ENCODE assay signal across 8 cellular contexts in genomic region chr11:34356576-34356917, GRCh38. TPM values are rescaled to one million over a fixed set of nuclear protein-coding genes. Genes with fewer than 3 reads are reported as not detected.
DNase-seq lines count a peak whose midpoint lies in the region; ATAC-seq and TF ChIP-seq lines count a peak whose summit lies in the region.

No MANE protein-coding gene starts in this region.

- no TSS peak for BruUV-seq in Panc1 (replicated peaks; lab: Mats Ljungman, UMichigan)

- H3K9ac ChIP-seq in mucosa of stomach (ENCODE audit: low read length), result peak overlapping the region; percentile 37

- in situ Hi-C loops in Panc1 (cut with HindIII; ENCODE audit: low pct_unique_long_range_greater_than_20kb, low sequenced_read_pairs), result no loop called here

- DNase-seq in GM06990 (ENCODE audit: extremely low read depth, insufficient read length), result no peak
- DNase-seq in Panc1 (ENCODE audit: low read depth, low spot score), result no peak
- peak in 5 of 10 donors; percentile 23 to 60 (median 38) for DNase-seq in dorsolateral prefrontal cortex
- DNase-seq in left lobe of liver (ENCODE audit: low spot score), result no peak
- DNase-seq in NCI-H2107 (lab: John Stamatoyannopoulos, UW), result no peak
- DNase-seq in SW480 (ENCODE audit: low spot score), result no peak

- POLR2A ChIA-PET in Panc1 (lab: Charles Lee), result interaction anchor here (0.6 kb wide), 1 partner anchor 53 kb away, joined by 8 read pairs; no protein-coding TSS in a partner anchor

- H3K27me3 ChIP-seq in GM06990 (replicated peaks; ENCODE audit: control insufficient read depth, insufficient read depth, low read length) (no peaks in the 10 kb centered on the region), Panc1 (ENCODE audit: control insufficient read depth, insufficient read depth, low read length) (no peaks in the 10 kb centered on the region), dorsolateral prefrontal cortex (peaks cover 0 to 4% (median 0%) of the 10 kb centered on the region in 45 donors), mucosa of stomach (ENCODE audit: control insufficient read depth, insufficient read depth, low read length) (peaks cover 23% of the 10 kb centered on the region)

- H3K9me3 ChIP-seq in Panc1 (ENCODE audit: control insufficient read depth, insufficient read depth, low read depth, low read length) (no peaks in the 10 kb centered on the region), mucosa of stomach (ENCODE audit: control insufficient read depth, low read length) (no peaks in the 10 kb centered on the region)

- TF ChIP-seq CTCF in GM06990 (IDR thresholded peaks at IDR 0.05; ENCODE audit: insufficient read depth, low read length, poor library complexity, severe bottlenecking) (no peak), Panc1 (IDR thresholded peaks at IDR 0.05) (no peak), dorsolateral prefrontal cortex (IDR thresholded peaks at IDR 0.05 in 54 of 56, conservative IDR thresholded peaks at IDR 0.05 in 2 of 56; ENCODE audit: low read depth in 1 of 56, partially characterized antibody in 56 of 56) (no peak)

- H3K4me1 ChIP-seq in Panc1 (ENCODE audit: control insufficient read depth, insufficient read depth, low read length) (peaks cover 27% of the 10 kb centered on the region), mucosa of stomach (ENCODE audit: control insufficient read depth, insufficient read depth, low read length) (peaks cover 23% of the 10 kb centered on the region)

- ATAC-seq in Panc1, result peak; percentile 22
- ATAC-seq in left lobe of liver, result no peak
- no peak for ATAC-seq in HG02798 (IDR thresholded peaks at IDR 0.05; ENCODE audit: poor library complexity, unreplicated experiment)

- H3K4me3 ChIP-seq in GM06990 (replicated peaks; ENCODE audit: low read depth, low read length) (peak overlapping the region; percentile 74), Panc1 (ENCODE audit: low read depth in 2 of 2, low read length in 2 of 2) (peak overlapping the region; percentile 54 to 80), dorsolateral prefrontal cortex (peak overlapping the region; percentile 44 to 92 (median 73)), mucosa of stomach (ENCODE audit: low read length) (peak overlapping the region; percentile 58)

- peak overlapping the region; percentile 76 for H3K27ac ChIP-seq in Panc1 (ENCODE audit: low read length)
- H3K27ac ChIP-seq in dorsolateral prefrontal cortex, result peak overlapping the region in 4 of 59 donors; percentile 19 to 67 (median 44)

- intact Hi-C loops in Panc1 (cut with micrococcal nuclease; ENCODE audit: unreplicated experiment) (loop anchor here (5.0 kb wide), 2 partner anchors 359 to 541 kb away; no protein-coding TSS in a partner anchor), dorsolateral prefrontal cortex (cut with DNase I) (loop anchor here (2.0 to 10.0 kb wide), 4 partner anchors 94 to 538 kb away; partner anchors contain the start of gene NAT10 (in 2 of the 2))

- CTCF ChIA-PET in Panc1 (lab: Charles Lee), result interaction anchor here (0.6 kb wide), 2 partner anchors 188 to 205 kb away, joined by 3 read pairs; no protein-coding TSS in a partner anchor

- H3K36me3 ChIP-seq in GM06990 (ENCODE audit: control insufficient read depth, insufficient read depth, low read length) (no peaks in the 10 kb centered on the region), Panc1 (ENCODE audit: control insufficient read depth, insufficient read depth, low read length) (no peaks in the 10 kb centered on the region), mucosa of stomach (ENCODE audit: control insufficient read depth, insufficient read depth, low read length) (no peaks in the 10 kb centered on the region)

RNA-seq across cellular contexts. Expression of gene ABTB2, which starts 1.3 kb away (rescaled TPM):
- total RNA-seq in Panc1 (2021; ENCODE audit: unreplicated experiment) (22.7 TPM), dorsolateral prefrontal cortex (10 to 100 TPM in 16 of 120 experiments, 1 to 10 TPM in 104; 3.4 to 16.8 (median 6.8) TPM), left lobe of liver (11.4 TPM)
- 24.9 TPM for polyA plus RNA-seq in Panc1 (2012; ENCODE audit: insufficient read length)
